8 cellular contexts compared by ENCODE assay signal in the genomic region with DNA sequence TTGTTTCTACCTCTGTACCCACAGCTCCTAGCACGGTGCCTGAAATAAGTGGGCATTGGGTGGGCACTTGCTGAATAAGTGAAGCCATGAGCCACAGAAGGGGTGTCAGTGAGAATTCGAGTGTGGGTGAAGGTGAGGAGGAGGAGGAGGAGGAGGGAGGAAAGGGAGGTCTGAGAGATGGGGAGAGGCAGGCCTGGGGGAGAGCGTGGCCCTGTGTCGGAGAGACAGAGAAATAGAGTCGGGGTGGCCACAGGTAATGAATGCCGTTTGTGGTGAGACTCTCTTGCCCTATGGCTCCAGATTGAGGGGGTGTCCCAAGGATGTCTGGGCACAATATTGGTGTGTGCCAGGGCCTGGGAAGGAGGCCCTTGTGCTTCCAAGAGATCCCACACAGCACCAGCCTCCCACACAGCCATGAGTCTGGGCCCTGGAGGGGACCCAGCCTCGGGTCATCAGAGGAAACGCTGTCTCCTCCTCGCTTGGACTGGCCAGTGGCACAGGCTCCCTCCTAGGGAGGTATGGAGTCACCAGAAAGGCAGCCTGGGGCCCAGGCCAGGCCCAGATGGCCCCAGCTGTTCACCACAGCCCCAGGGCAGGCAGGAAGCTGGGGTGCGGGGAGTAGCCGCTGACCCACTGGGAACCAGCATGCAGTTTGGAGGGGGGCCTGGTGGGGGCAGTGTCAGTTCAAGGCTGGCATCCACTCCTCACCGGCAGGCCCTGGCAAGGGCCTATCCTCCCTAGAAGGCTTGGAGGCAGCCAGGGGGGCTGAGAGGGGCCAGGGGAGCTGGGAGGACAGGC. TPM values are rescaled to one million over a fixed set of nuclear protein-coding genes. Genes with fewer than 3 reads are reported as not detected.
DNase-seq lines count a peak whose midpoint lies in the region; ATAC-seq and TF ChIP-seq lines count a peak whose summit lies in the region.

No MANE protein-coding gene starts in this region.

- H3K9me3 ChIP-seq in stomach, result no peaks in the 10 kb centered on the region

- H3K27ac Mint-ChIP-seq in activated CD4-positive, alpha-beta T cell treated with anti-CD3 and anti-CD28 coated beads, Interleukin-2, amount 10 ng/mL, durations not matched to agents 7 days and 5 days, result no peak overlapping the region

- H3K27me3 Mint-ChIP-seq in activated CD4-positive, alpha-beta T cell treated with anti-CD3 and anti-CD28 coated beads, Interleukin-2, amount 10 ng/mL, durations not matched to agents 7 days and 5 days, result no peaks in the 10 kb centered on the region

- TF ChIP-seq CTCF in AG09319 (IDR thresholded peaks at IDR 0.05; ENCODE audit: low read depth, low read length), result peak; percentile 33
- TF ChIP-seq CTCF in GM13976 (IDR thresholded peaks at IDR 0.05; ENCODE audit: borderline replicate concordance, control extremely low read depth, extremely low read depth, insufficient read depth, missing control alignments), result peak; percentile 10
- TF ChIP-seq CTCF in stomach (IDR thresholded peaks at IDR 0.05), result no peak

- peaks cover 0 to 16% (median 0%) of the 10 kb centered on the region in 3 donors for H3K27me3 ChIP-seq in stomach

- in situ Hi-C loops in GM13976 (cut with MboI; ENCODE audit: low sequenced_read_pairs, unreplicated experiment), result no loop called here

- DNase-seq in AG09319 (ENCODE audit: extremely low read depth, low read depth) (no peak), GM13976 (ENCODE audit: low spot score) (peak; percentile 53), left ventricle myocardium superior (peak; percentile 81), stomach (peak; percentile 31)
- DNase-seq in activated CD4-positive, alpha-beta T cell treated with anti-CD3 and anti-CD28 coated beads, Interleukin-2, amount 10 ng/mL, durations not matched to agents 7 days and 5 days, result peak; percentile 38

- no peak for TF ChIP-seq POLR2A in stomach (IDR thresholded peaks at IDR 0.05)

- intact Hi-C loops in left ventricle myocardium superior (cut with micrococcal nuclease) (no loop called here), stomach (cut with DNase I; ENCODE audit: low total_unique reads) (no loop called here)

- WGBS in stomach, 5 donors, result 70 to 82% (median 75%) methylated on average over 7 to 12 of the region's 12 CpGs

- peaks cover 2% of the 10 kb centered on the region for H3K36me3 Mint-ChIP-seq in activated CD4-positive, alpha-beta T cell treated with anti-CD3 and anti-CD28 coated beads, Interleukin-2, amount 10 ng/mL, durations not matched to agents 7 days and 5 days (ENCODE audit: low read depth)

- CTCF ChIA-PET in activated CD4-positive, alpha-beta T cell treated with anti-CD3 and anti-CD28 coated beads, Interleukin-2, amount 10 ng/mL, durations not matched to agents 7 days and 5 days (lab: Charles Lee), result no interaction called here

- no peak overlapping the region for H3K27ac ChIP-seq in stomach

- H3K4me3 Mint-ChIP-seq in activated CD4-positive, alpha-beta T cell treated with anti-CD3 and anti-CD28 coated beads, Interleukin-2, amount 10 ng/mL, durations not matched to agents 7 days and 5 days, result no peak overlapping the region

- H3K4me1 Mint-ChIP-seq in activated CD4-positive, alpha-beta T cell treated with anti-CD3 and anti-CD28 coated beads, Interleukin-2, amount 10 ng/mL, durations not matched to agents 7 days and 5 days, result peaks cover 54% of the 10 kb centered on the region

- no peak overlapping the region for H3K4me3 ChIP-seq in stomach

- no peaks in the 10 kb centered on the region for H3K36me3 ChIP-seq in stomach

- ATAC-seq in left ventricle myocardium superior (peak; percentile 93), HG02642 (IDR thresholded peaks at IDR 0.05; ENCODE audit: poor library complexity, unreplicated experiment) (no peak), GM21390 (IDR thresholded peaks at IDR 0.05; ENCODE audit: unreplicated experiment) (no peak), GM19023 (IDR thresholded peaks at IDR 0.05; ENCODE audit: unreplicated experiment) (no peak)

- no peaks in the 10 kb centered on the region for H3K9me3 Mint-ChIP-seq in activated CD4-positive, alpha-beta T cell treated with anti-CD3 and anti-CD28 coated beads, Interleukin-2, amount 10 ng/mL, durations not matched to agents 7 days and 5 days

- POLR2A ChIA-PET in activated CD4-positive, alpha-beta T cell treated with anti-CD3 and anti-CD28 coated beads, Interleukin-2, amount 10 ng/mL, durations not matched to agents 7 days and 5 days (lab: Charles Lee), result no interaction called here

- TF ChIP-seq EP300 in stomach (IDR thresholded peaks at IDR 0.05), result no peak

- H3K4me1 ChIP-seq in stomach, result peaks cover 0 to 22% (median 10%) of the 10 kb centered on the region in 4 donors

RNA-seq across cellular contexts. Expression of a gene that starts 49.0 kb away (rescaled TPM):
- total RNA-seq in activated CD4-positive, alpha-beta T cell treated with anti-CD3 and anti-CD28 coated beads, Interleukin-2, amount 10 ng/mL, durations not matched to agents 7 days and 5 days, result 10 to 100 TPM; 10.5 to 11.9 TPM
- total RNA-seq in left ventricle myocardium superior (1.5 TPM), stomach (1 to 10 TPM in 3 of 5 donors, under 1 TPM in 1, not detected in 1; under 0.01 to 9.6 (median 1.2) TPM)
- under 1 TPM; 0.15 to 0.44 (median 0.38) TPM for polyA plus RNA-seq in stomach

Comparison
In these comparisons a context has a peak if more than half of its experiments do, and no peak if none do; other contexts are left out.
1. CTCF ChIP-seq: peak in AG09319 (single experiment) and GM13976 (single experiment); none in stomach (0 of 7).